21 cellular contexts compared by ENCODE assay signal in genomic region chr12:65019696-65020095, GRCh38.
"Had no signal": no experiment of that assay in that cellular context is flagged by ENCODE, and none has a peak within 500 bp of the region (broad histone marks: within the 10 kb centered on the region; RNA-seq: fewer than 3 reads in every experiment).

No MANE protein-coding gene starts in this region.

- H3K27me3 Mint-ChIP-seq: activated naive CD4-positive, alpha-beta T cell treated with anti-CD3 and anti-CD28 coated beads, Interleukin-2, amount 10 ng/mL, durations not matched to agents 7 days and 5 days had no signal

- DNase-seq: activated CD4-positive, alpha-beta T cell treated with anti-CD3 and anti-CD28 coated beads for 4 hours; activated CD8-positive, alpha-beta memory T cell treated with anti-CD3 and anti-CD28 coated beads, Interleukin-2, amount 50 U/mL, for 4 hours; activated CD8-positive, alpha-beta T cell treated with anti-CD3 and anti-CD28 coated beads for 36 hours; activated gamma-delta T cell treated with Interleukin-2 at 50 U/mL for 16 hours; activated naive CD4-positive, alpha-beta T cell treated with anti-CD3 and anti-CD28 coated beads, Interleukin-2, amount 10 ng/mL, durations not matched to agents 7 days and 5 days; activated naive CD8-positive, alpha-beta T cell treated with anti-CD3 and anti-CD28 coated beads for 36 hours; activated T-cell treated with anti-CD3 and anti-CD28 coated beads, Interleukin-2, amount 50 U/mL, for 72 hours; brain microvascular endothelial cell; IMR-90; Kasumi-1; KBM-7; NCI-H1048; NCI-H1930; NCI-H2227 treated with DMSO at 0.1 percent for 48 hours; NCI-H446 treated with DMSO at 0.1 percent for 48 hours; NCI-H526 treated with DMSO at 0.1 percent for 48 hours; NK-92 treated with Interleukin-12 subunit alpha and Interleukin-12 subunit beta, amount 100 ng/mL, for 24 hours; Peyer's patch; SHP77 had no signal

- H3K36me3 Mint-ChIP-seq: activated naive CD4-positive, alpha-beta T cell treated with anti-CD3 and anti-CD28 coated beads, Interleukin-2, amount 10 ng/mL, durations not matched to agents 7 days and 5 days; activated naive CD8-positive, alpha-beta T cell treated with anti-CD3 and anti-CD28 coated beads for 36 hours had no signal

- H3K4me1 Mint-ChIP-seq: activated naive CD4-positive, alpha-beta T cell treated with anti-CD3 and anti-CD28 coated beads, Interleukin-2, amount 10 ng/mL, durations not matched to agents 7 days and 5 days; activated naive CD8-positive, alpha-beta T cell treated with anti-CD3 and anti-CD28 coated beads for 36 hours had no signal

- H3K9me3 Mint-ChIP-seq: activated CD8-positive, alpha-beta T cell treated with anti-CD3 and anti-CD28 coated beads for 36 hours; activated naive CD4-positive, alpha-beta T cell treated with anti-CD3 and anti-CD28 coated beads, Interleukin-2, amount 10 ng/mL, durations not matched to agents 7 days and 5 days; activated naive CD8-positive, alpha-beta T cell treated with anti-CD3 and anti-CD28 coated beads for 36 hours; activated T-cell treated with anti-CD3 and anti-CD28 coated beads, Interleukin-2, amount 50 U/mL, for 72 hours; activated T-helper 2 cell treated with anti-CD3 and anti-CD28 coated beads, Interferon-gamma antibody, Interleukin-2, Interleukin-4, amounts not matched to agents 10 μg/mL and 5 μg/mL and 100 μg/mL, durations not matched to agents 14 hours and 24 hours and 36 hours; T-helper 1 cell treated with Interleukin-12 subunit alpha and Interleukin-12 subunit beta and Interleukin-4 antibody, amounts not matched to agents 30 μg/mL and 1 μg/mL, for 36 hours had no signal

- H3K4me3 Mint-ChIP-seq: activated CD8-positive, alpha-beta T cell treated with anti-CD3 and anti-CD28 coated beads for 36 hours; activated naive CD4-positive, alpha-beta T cell treated with anti-CD3 and anti-CD28 coated beads, Interleukin-2, amount 10 ng/mL, durations not matched to agents 7 days and 5 days; activated naive CD8-positive, alpha-beta T cell treated with anti-CD3 and anti-CD28 coated beads for 36 hours; activated T-cell treated with anti-CD3 and anti-CD28 coated beads, Interleukin-2, amount 50 U/mL, for 72 hours; T-helper 1 cell treated with Interleukin-12 subunit alpha and Interleukin-12 subunit beta and Interleukin-4 antibody, amounts not matched to agents 30 μg/mL and 1 μg/mL, for 36 hours had no signal

- H3K27ac Mint-ChIP-seq: activated CD8-positive, alpha-beta T cell treated with anti-CD3 and anti-CD28 coated beads for 36 hours; activated naive CD4-positive, alpha-beta T cell treated with anti-CD3 and anti-CD28 coated beads, Interleukin-2, amount 10 ng/mL, durations not matched to agents 7 days and 5 days; activated naive CD8-positive, alpha-beta T cell treated with anti-CD3 and anti-CD28 coated beads for 36 hours; activated T-cell treated with anti-CD3 and anti-CD28 coated beads, Interleukin-2, amount 50 U/mL, for 72 hours; activated T-helper 2 cell treated with anti-CD3 and anti-CD28 coated beads, Interferon-gamma antibody, Interleukin-2, Interleukin-4, amounts not matched to agents 10 μg/mL and 5 μg/mL and 100 μg/mL, durations not matched to agents 14 hours and 24 hours and 36 hours; T-helper 1 cell treated with Interleukin-12 subunit alpha and Interleukin-12 subunit beta and Interleukin-4 antibody, amounts not matched to agents 30 μg/mL and 1 μg/mL, for 36 hours had no signal
